Comparison of ENCODE assay signal across 1 cellular context in the genomic region with DNA sequence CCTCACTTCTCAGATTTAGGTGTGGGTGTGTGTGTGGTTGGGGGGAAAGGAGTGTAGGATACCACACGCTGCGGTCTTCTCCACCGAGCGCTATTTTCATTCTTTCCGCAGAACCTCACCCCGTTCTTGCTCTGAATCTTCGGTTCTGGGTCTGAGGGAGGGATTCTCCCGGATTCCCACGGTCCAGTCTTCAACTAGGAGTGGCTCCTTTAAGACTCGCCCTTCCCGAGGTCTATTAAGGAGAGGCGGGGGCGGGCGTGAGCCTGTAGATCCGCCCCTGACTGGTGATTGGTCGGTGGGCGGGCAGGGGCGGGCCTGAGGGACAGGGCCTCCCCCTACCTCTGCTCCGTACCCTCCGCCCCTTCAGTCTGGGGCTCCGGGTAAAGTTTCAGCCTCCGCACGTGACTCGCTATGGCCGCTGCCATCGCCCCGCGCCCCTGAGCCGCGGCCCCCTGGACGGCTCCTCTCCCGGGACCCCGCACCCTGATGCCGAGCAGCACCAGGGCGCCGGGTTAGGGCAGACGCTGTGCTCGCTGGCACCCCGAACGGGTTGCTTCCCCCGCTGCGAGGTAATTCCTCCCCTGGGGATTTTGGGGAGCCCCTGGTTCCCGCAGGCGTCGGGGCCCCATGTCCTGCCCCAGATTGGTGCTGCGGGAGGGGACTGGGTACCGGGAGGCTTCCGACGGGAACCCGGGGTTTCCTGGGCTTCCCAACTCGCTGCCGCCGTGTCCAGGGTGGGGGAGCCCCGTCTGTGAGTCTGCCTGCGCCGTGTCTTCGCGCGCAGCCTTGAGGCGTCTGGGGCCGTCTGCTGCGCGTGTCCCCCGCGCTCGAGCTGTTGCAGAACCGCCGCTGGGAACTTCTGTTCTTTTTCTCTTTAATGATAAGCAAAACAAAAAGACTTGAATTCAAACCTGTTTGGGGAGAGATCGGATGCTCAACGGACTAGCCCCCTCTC.
TF ChIP-seq lines count a peak whose summit lies in the region.

No MANE protein-coding gene starts in this region.

TF ChIP-seq in HepG2, 621 proteins besides CTCF, POLR2A, EP300 and RAD21 (continues in another document):
- peak; percentile 51 for TF ChIP-seq CAMTA2 (CRISPR knock-in tag; IDR thresholded peaks at IDR 0.05; ENCODE audit: borderline replicate concordance)
- TF ChIP-seq, protein P1, sequence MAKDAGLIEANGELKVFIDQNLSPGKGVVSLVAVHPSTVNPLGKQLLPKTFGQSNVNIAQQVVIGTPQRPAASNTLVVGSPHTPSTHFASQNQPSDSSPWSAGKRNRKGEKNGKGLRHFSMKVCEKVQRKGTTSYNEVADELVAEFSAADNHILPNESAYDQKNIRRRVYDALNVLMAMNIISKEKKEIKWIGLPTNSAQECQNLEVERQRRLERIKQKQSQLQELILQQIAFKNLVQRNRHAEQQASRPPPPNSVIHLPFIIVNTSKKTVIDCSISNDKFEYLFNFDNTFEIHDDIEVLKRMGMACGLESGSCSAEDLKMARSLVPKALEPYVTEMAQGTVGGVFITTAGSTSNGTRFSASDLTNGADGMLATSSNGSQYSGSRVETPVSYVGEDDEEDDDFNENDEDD (CRISPR knock-in tag; IDR thresholded peaks at IDR 0.05; ENCODE audit: borderline replicate concordance) = peak; percentile 25; the same call in 1 of the 2 replicates
- TF ChIP-seq, protein P2, sequence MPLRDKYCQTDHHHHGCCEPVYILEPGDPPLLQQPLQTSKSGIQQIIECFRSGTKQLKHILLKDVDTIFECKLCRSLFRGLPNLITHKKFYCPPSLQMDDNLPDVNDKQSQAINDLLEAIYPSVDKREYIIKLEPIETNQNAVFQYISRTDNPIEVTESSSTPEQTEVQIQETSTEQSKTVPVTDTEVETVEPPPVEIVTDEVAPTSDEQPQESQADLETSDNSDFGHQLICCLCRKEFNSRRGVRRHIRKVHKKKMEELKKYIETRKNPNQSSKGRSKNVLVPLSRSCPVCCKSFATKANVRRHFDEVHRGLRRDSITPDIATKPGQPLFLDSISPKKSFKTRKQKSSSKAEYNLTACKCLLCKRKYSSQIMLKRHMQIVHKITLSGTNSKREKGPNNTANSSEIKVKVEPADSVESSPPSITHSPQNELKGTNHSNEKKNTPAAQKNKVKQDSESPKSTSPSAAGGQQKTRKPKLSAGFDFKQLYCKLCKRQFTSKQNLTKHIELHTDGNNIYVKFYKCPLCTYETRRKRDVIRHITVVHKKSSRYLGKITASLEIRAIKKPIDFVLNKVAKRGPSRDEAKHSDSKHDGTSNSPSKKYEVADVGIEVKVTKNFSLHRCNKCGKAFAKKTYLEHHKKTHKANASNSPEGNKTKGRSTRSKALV (CRISPR knock-in tag; IDR thresholded peaks at IDR 0.05) = peak; percentile 84
- TF ChIP-seq HOXA3 (CRISPR knock-in tag; IDR thresholded peaks at IDR 0.05) = peak; percentile 86
- TF ChIP-seq, protein P3, sequence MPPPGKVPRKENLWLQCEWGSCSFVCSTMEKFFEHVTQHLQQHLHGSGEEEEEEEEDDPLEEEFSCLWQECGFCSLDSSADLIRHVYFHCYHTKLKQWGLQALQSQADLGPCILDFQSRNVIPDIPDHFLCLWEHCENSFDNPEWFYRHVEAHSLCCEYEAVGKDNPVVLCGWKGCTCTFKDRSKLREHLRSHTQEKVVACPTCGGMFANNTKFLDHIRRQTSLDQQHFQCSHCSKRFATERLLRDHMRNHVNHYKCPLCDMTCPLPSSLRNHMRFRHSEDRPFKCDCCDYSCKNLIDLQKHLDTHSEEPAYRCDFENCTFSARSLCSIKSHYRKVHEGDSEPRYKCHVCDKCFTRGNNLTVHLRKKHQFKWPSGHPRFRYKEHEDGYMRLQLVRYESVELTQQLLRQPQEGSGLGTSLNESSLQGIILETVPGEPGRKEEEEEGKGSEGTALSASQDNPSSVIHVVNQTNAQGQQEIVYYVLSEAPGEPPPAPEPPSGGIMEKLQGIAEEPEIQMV (CRISPR knock-in tag; IDR thresholded peaks at IDR 0.05; ENCODE audit: low read depth) = peak; percentile 75
- TF ChIP-seq, protein P4, sequence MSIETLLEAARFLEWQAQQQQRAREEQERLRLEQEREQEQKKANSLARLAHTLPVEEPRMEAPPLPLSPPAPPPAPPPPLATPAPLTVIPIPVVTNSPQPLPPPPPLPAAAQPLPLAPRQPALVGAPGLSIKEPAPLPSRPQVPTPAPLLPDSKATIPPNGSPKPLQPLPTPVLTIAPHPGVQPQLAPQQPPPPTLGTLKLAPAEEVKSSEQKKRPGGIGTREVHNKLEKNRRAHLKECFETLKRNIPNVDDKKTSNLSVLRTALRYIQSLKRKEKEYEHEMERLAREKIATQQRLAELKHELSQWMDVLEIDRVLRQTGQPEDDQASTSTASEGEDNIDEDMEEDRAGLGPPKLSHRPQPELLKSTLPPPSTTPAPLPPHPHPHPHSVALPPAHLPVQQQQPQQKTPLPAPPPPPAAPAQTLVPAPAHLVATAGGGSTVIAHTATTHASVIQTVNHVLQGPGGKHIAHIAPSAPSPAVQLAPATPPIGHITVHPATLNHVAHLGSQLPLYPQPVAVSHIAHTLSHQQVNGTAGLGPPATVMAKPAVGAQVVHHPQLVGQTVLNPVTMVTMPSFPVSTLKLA (IDR thresholded peaks at IDR 0.05) = peak; percentile 27; the same call in 1 of the 2 replicates
- TF ChIP-seq TMF1 (CRISPR knock-in tag; IDR thresholded peaks at IDR 0.05; ENCODE audit: low read depth) = no peak
- TF ChIP-seq ZNF777 (CRISPR knock-in tag; IDR thresholded peaks at IDR 0.05) = peak; percentile 100
- TF ChIP-seq, protein P5, sequence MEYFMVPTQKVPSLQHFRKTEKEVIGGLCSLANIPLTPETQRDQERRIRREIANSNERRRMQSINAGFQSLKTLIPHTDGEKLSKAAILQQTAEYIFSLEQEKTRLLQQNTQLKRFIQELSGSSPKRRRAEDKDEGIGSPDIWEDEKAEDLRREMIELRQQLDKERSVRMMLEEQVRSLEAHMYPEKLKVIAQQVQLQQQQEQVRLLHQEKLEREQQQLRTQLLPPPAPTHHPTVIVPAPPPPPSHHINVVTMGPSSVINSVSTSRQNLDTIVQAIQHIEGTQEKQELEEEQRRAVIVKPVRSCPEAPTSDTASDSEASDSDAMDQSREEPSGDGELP (IDR thresholded peaks at IDR 0.05; ENCODE audit: borderline replicate concordance, low read depth) = peak; percentile 29; the same call in 1 of the 2 replicates
- no peak for TF ChIP-seq TBX3 (IDR thresholded peaks at IDR 0.05; ENCODE audit: borderline replicate concordance)
- TF ChIP-seq ZNF224 (CRISPR knock-in tag; IDR thresholded peaks at IDR 0.05) = peak; percentile 62; the same call in 1 of the 2 replicates
- no peak for TF ChIP-seq ZKSCAN5 (CRISPR knock-in tag; IDR thresholded peaks at IDR 0.05)
- TF ChIP-seq, protein P6, sequence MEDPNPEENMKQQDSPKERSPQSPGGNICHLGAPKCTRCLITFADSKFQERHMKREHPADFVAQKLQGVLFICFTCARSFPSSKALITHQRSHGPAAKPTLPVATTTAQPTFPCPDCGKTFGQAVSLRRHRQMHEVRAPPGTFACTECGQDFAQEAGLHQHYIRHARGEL (CRISPR knock-in tag; IDR thresholded peaks at IDR 0.05) = no peak
- TF ChIP-seq HNF4A (CRISPR knock-in tag; IDR thresholded peaks at IDR 0.05) = peak; percentile 19; the same call in 1 of the 2 replicates
- TF ChIP-seq BRCA1 (CRISPR knock-in tag; IDR thresholded peaks at IDR 0.05) = no peak
- no peak for TF ChIP-seq MBNL3 (CRISPR knock-in tag; conservative IDR thresholded peaks at IDR 0.05)
- TF ChIP-seq ZNF44 (CRISPR knock-in tag; IDR thresholded peaks at IDR 0.05) = peak; percentile 81; the same call in 1 of the 2 replicates
- TF ChIP-seq AHR (CRISPR knock-in tag; IDR thresholded peaks at IDR 0.05) = peak; percentile 90; the same call in 1 of the 2 replicates
- TF ChIP-seq ZNF775 (CRISPR knock-in tag; IDR thresholded peaks at IDR 0.05; ENCODE audit: borderline replicate concordance) = 0 out of 2 replicates have a peak, but pooled peaks have one; percentile 64
- TF ChIP-seq, protein P7, sequence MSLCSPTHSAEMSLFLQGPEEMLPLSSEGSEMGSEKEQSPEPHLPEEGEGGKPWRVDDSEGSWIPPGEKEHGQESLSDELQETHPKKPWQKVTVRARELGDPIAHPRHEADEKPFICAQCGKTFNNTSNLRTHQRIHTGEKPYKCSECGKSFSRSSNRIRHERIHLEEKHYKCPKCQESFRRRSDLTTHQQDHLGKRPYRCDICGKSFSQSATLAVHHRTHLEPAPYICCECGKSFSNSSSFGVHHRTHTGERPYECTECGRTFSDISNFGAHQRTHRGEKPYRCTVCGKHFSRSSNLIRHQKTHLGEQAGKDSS (CRISPR knock-in tag; IDR thresholded peaks at IDR 0.05; ENCODE audit: borderline replicate concordance, low read depth) = peak; percentile 58; the same call in 1 of the 2 replicates
- TF ChIP-seq, protein P8, sequence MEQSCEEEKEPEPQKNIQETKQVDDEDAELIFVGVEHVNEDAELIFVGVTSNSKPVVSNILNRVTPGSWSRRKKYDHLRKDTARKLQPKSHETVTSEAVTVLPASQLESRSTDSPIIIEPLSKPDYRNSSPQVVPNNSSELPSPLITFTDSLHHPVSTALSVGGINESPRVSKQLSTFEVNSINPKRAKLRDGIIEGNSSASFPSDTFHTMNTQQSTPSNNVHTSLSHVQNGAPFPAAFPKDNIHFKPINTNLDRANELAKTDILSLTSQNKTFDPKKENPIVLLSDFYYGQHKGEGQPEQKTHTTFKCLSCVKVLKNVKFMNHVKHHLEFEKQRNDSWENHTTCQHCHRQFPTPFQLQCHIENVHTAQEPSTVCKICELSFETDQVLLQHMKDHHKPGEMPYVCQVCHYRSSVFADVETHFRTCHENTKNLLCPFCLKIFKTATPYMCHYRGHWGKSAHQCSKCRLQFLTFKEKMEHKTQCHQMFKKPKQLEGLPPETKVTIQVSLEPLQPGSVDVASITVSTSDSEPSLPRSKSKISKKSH (CRISPR knock-in tag; IDR thresholded peaks at IDR 0.05; ENCODE audit: borderline replicate concordance) = peak; percentile 24; the same call in 1 of the 2 replicates
- TF ChIP-seq, protein P9, sequence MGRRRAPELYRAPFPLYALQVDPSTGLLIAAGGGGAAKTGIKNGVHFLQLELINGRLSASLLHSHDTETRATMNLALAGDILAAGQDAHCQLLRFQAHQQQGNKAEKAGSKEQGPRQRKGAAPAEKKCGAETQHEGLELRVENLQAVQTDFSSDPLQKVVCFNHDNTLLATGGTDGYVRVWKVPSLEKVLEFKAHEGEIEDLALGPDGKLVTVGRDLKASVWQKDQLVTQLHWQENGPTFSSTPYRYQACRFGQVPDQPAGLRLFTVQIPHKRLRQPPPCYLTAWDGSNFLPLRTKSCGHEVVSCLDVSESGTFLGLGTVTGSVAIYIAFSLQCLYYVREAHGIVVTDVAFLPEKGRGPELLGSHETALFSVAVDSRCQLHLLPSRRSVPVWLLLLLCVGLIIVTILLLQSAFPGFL (CRISPR knock-in tag; IDR thresholded peaks at IDR 0.05) = no peak
- peak; percentile 96 for TF ChIP-seq ZNF501 (CRISPR knock-in tag; IDR thresholded peaks at IDR 0.05)
- TF ChIP-seq MEF2D (CRISPR knock-in tag; IDR thresholded peaks at IDR 0.05) = peak; percentile 57; the same call in 1 of the 2 replicates
- no peak for TF ChIP-seq ZFP37 (CRISPR knock-in tag; IDR thresholded peaks at IDR 0.05; ENCODE audit: borderline replicate concordance)
- peak; percentile 79 for TF ChIP-seq NRL (CRISPR knock-in tag; IDR thresholded peaks at IDR 0.05; ENCODE audit: borderline replicate concordance)
- TF ChIP-seq ARNTL (CRISPR knock-in tag; IDR thresholded peaks at IDR 0.05) = peak; percentile 96
- 0 out of 2 replicates have a peak, but pooled peaks have one; percentile 49 for TF ChIP-seq ZNF546 (CRISPR knock-in tag; conservative IDR thresholded peaks at IDR 0.05)
- peak; percentile 51; the same call in 1 of the 2 replicates for TF ChIP-seq CEBPG (CRISPR knock-in tag; IDR thresholded peaks at IDR 0.05)
- peak; percentile 74; the same call in 1 of the 2 replicates for TF ChIP-seq KDM3A (CRISPR knock-in tag; IDR thresholded peaks at IDR 0.05; ENCODE audit: low read depth)
- TF ChIP-seq KMT2B (CRISPR knock-in tag; IDR thresholded peaks at IDR 0.05) = no peak
- no peak for TF ChIP-seq MAFG (CRISPR knock-in tag; IDR thresholded peaks at IDR 0.05)
- TF ChIP-seq ZNF430 (CRISPR knock-in tag; IDR thresholded peaks at IDR 0.05) = peak; percentile 85
- TF ChIP-seq KLF16 (CRISPR knock-in tag; IDR thresholded peaks at IDR 0.05) = peak in 1 of 2 experiments; percentile 32; a peak in 2 of 4 replicates
- TF ChIP-seq ZNF282 (IDR thresholded peaks at IDR 0.05; ENCODE audit: partially characterized antibody) = no peak
- TF ChIP-seq, protein P10, sequence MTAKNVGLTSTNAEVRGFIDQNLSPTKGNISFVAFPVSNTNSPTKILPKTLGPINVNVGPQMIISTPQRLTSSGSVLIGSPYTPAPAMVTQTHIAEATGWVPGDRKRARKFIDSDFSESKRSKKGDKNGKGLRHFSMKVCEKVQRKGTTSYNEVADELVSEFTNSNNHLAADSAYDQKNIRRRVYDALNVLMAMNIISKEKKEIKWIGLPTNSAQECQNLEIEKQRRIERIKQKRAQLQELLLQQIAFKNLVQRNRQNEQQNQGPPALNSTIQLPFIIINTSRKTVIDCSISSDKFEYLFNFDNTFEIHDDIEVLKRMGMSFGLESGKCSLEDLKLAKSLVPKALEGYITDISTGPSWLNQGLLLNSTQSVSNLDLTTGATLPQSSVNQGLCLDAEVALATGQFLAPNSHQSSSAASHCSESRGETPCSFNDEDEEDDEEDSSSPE (CRISPR knock-in tag; IDR thresholded peaks at IDR 0.05) = peak; percentile 37; the same call in 1 of the 2 replicates
- TF ChIP-seq DNMT1 (CRISPR knock-in tag; IDR thresholded peaks at IDR 0.05) = peak; percentile 70; the same call in 1 of the 2 replicates
- TF ChIP-seq ZMYM3 (CRISPR knock-in tag; IDR thresholded peaks at IDR 0.05) = no peak; the same call in none of the 2 replicates
- TF ChIP-seq CCDC6 (CRISPR knock-in tag; IDR thresholded peaks at IDR 0.05) = peak; percentile 22; the same call in 1 of the 2 replicates
- TF ChIP-seq YEATS2 (CRISPR knock-in tag; IDR thresholded peaks at IDR 0.05; ENCODE audit: borderline replicate concordance) = no peak
- TF ChIP-seq, protein P11, sequence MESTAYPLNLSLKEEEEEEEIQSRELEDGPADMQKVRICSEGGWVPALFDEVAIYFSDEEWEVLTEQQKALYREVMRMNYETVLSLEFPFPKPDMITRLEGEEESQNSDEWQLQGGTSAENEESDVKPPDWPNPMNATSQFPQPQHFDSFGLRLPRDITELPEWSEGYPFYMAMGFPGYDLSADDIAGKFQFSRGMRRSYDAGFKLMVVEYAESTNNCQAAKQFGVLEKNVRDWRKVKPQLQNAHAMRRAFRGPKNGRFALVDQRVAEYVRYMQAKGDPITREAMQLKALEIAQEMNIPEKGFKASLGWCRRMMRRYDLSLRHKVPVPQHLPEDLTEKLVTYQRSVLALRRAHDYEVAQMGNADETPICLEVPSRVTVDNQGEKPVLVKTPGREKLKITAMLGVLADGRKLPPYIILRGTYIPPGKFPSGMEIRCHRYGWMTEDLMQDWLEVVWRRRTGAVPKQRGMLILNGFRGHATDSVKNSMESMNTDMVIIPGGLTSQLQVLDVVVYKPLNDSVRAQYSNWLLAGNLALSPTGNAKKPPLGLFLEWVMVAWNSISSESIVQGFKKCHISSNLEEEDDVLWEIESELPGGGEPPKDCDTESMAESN (CRISPR knock-in tag; conservative IDR thresholded peaks at IDR 0.05) = peak; percentile 66; the same call in 1 of the 2 replicates
- TF ChIP-seq STAG1 (CRISPR knock-in tag; IDR thresholded peaks at IDR 0.05) = no peak
- TF ChIP-seq JUND (CRISPR knock-in tag; IDR thresholded peaks at IDR 0.05) = no peak
- TF ChIP-seq, protein P12, sequence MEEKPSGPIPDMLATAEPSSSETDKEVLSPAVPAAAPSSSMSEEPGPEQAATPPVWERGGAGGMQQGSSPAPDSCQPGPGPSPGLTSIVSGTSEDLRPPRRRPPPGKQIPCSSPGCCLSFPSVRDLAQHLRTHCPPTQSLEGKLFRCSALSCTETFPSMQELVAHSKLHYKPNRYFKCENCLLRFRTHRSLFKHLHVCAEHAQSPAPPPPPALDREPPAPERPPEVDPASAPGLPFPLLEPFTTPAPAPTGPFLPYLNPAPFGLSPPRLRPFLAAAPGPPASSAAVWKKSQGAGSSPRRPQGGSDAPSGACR (CRISPR knock-in tag; IDR thresholded peaks at IDR 0.05) = peak; percentile 44; the same call in 1 of the 2 replicates
- TF ChIP-seq HOXA7 (CRISPR knock-in tag; IDR thresholded peaks at IDR 0.05) = no peak
- peak; percentile 85 for TF ChIP-seq ZNF572 (CRISPR knock-in tag; IDR thresholded peaks at IDR 0.05)
